14 cellular contexts compared by ENCODE assay signal in genomic region chr5:117077142-117077541, GRCh38.
A peak's percentile ranks its signal among the peaks of the same experiment; 100 is the strongest.
DNase-seq lines count a peak whose midpoint lies in the region; ATAC-seq, FAIRE-seq and TF ChIP-seq lines count a peak whose summit lies in the region.
"Had no signal": no experiment of that assay in that cellular context is flagged by ENCODE, and none has a peak within 500 bp of the region (broad histone marks: within the 10 kb centered on the region; RNA-seq: fewer than 3 reads in every experiment).

No MANE protein-coding gene starts in this region.

- POLR2A ChIA-PET in A549 (lab: Yijun Ruan, JAX), result no interaction called here

- DNase-seq in A549 (ENCODE audit: low read depth in 1 of 2, low spot score in 1 of 2) (no peak), GM12864 (ENCODE audit: low read depth) (no peak), NCI-H69 (lab: John Stamatoyannopoulos, UW) (peak; percentile 56), esophagus squamous epithelium (lab: John Stamatoyannopoulos, UW) (no peak), COLO668 (lab: John Stamatoyannopoulos, UW; ENCODE audit: unreplicated experiment) (no peak), ureter (ENCODE audit: low spot score) (no peak)
- DNase-seq in activated CD4-positive, alpha-beta T cell treated with anti-CD3 and anti-CD28 coated beads, Interleukin-2, amount 50 U/mL, for 1 hour, result no peak
- DNase-seq in stimulated activated effector memory CD8-positive, alpha-beta T cell treated with anti-CD3 and anti-CD28 coated beads, Interleukin-12 subunit alpha, Interleukin-12 subunit beta, amount 100 ng/mL, for 72 hours (ENCODE audit: low spot score in 2 of 2), result no peak
- DNase-seq: amniotic stem cell; DMS153; gastrocnemius medialis; stimulated activated CD4-positive, alpha-beta T cell treated with anti-CD3 and anti-CD28 coated beads, Interleukin-2, amount 100 ng/mL, for 24 hours; tibial artery had no signal

- no peaks in the 10 kb centered on the region for H3K36me3 Mint-ChIP-seq in stimulated activated effector memory CD8-positive, alpha-beta T cell treated with anti-CD3 and anti-CD28 coated beads, Interleukin-12 subunit alpha, Interleukin-12 subunit beta, amount 100 ng/mL, for 72 hours

- H3K27ac ChIP-seq in A549, result no peak overlapping the region
- H3K27ac ChIP-seq in esophagus squamous epithelium, result no peak overlapping the region
- H3K27ac ChIP-seq: gastrocnemius medialis, tibial artery had no signal

- TF ChIP-seq CTCF in A549 (IDR thresholded peaks at IDR 0.05) (peak; percentile 16; the same call in 1 of the 3 replicates), GM12864 (IDR thresholded peaks at IDR 0.05; ENCODE audit: low read depth, low read length, missing control alignments) (peak; percentile 54), esophagus squamous epithelium (IDR thresholded peaks at IDR 0.05) (peak in 4 of 6 experiments; percentile 13 to 57 (median 40))

- no peak overlapping the region for H3K4me3 Mint-ChIP-seq in stimulated activated effector memory CD8-positive, alpha-beta T cell treated with anti-CD3 and anti-CD28 coated beads, Interleukin-12 subunit alpha, Interleukin-12 subunit beta, amount 100 ng/mL, for 72 hours

- no peak for TF ChIP-seq RAD21 in A549 (conservative IDR thresholded peaks at IDR 0.05 in 1 of 2, IDR thresholded peaks at IDR 0.05 in 1 of 2)

- 6% methylated on average over 2 of the region's 2 CpGs for WGBS in A549 (ENCODE audit: missing lambda C conversion rate)
- WGBS in esophagus squamous epithelium, 2 donors, result 68 to 70% methylated on average over 2 of the region's 2 CpGs

- no peaks in the 10 kb centered on the region for H3K4me1 Mint-ChIP-seq in stimulated activated effector memory CD8-positive, alpha-beta T cell treated with anti-CD3 and anti-CD28 coated beads, Interleukin-12 subunit alpha, Interleukin-12 subunit beta, amount 100 ng/mL, for 72 hours

- TF ChIP-seq POLR2A in A549 (IDR thresholded peaks at IDR 0.05; ENCODE audit: low read length) (no peak), esophagus squamous epithelium (IDR thresholded peaks at IDR 0.05) (no peak)

- no peaks in the 10 kb centered on the region for H3K9me3 ChIP-seq in A549
- H3K9me3 ChIP-seq in esophagus squamous epithelium, result peaks cover 0 to 5% (median 0%) of the 10 kb centered on the region in 3 donors
- H3K9me3 ChIP-seq: gastrocnemius medialis had no signal

- CTCF ChIA-PET in A549 (lab: Yijun Ruan, JAX), result no interaction called here

- H3K4me3 ChIP-seq in A549 (no peak overlapping the region), GM12864 (ENCODE audit: low read depth, low read length) (no peak overlapping the region), esophagus squamous epithelium (no peak overlapping the region)
- H3K4me3 ChIP-seq: gastrocnemius medialis, K562, tibial artery had no signal

- no peak for ATAC-seq in A549
- ATAC-seq in stimulated activated effector memory CD8-positive, alpha-beta T cell treated with anti-CD3 and anti-CD28 coated beads, Interleukin-12 subunit alpha, Interleukin-12 subunit beta, amount 100 ng/mL, for 72 hours, result no peak
- ATAC-seq: gastrocnemius medialis, K562 had no signal

- TF ChIP-seq EP300 in A549 (IDR thresholded peaks at IDR 0.05), result no peak

- intact Hi-C loops in esophagus squamous epithelium (cut with DNase I), result no loop called here

- H3K27me3 ChIP-seq in esophagus squamous epithelium, result no peaks in the 10 kb centered on the region
- H3K27me3 ChIP-seq: gastrocnemius medialis, tibial artery had no signal

- peaks cover 2% of the 10 kb centered on the region for H3K9me3 Mint-ChIP-seq in stimulated activated effector memory CD8-positive, alpha-beta T cell treated with anti-CD3 and anti-CD28 coated beads, Interleukin-12 subunit alpha, Interleukin-12 subunit beta, amount 100 ng/mL, for 72 hours

- H3K36me3 ChIP-seq in esophagus squamous epithelium, result no peaks in the 10 kb centered on the region
- H3K36me3 ChIP-seq: gastrocnemius medialis, tibial artery had no signal

- H3K4me1 ChIP-seq in A549 (no peaks in the 10 kb centered on the region), esophagus squamous epithelium (no peaks in the 10 kb centered on the region)
- H3K4me1 ChIP-seq: gastrocnemius medialis, tibial artery had no signal

- H3K4me2 ChIP-seq in A549, result no peak overlapping the region

- no peak for FAIRE-seq in A549 (lab: Jason Lieb, UNC)
- FAIRE-seq: K562 had no signal

- no peak overlapping the region for H3K27ac Mint-ChIP-seq in stimulated activated effector memory CD8-positive, alpha-beta T cell treated with anti-CD3 and anti-CD28 coated beads, Interleukin-12 subunit alpha, Interleukin-12 subunit beta, amount 100 ng/mL, for 72 hours

TF ChIP-seq in A549, 52 proteins besides CTCF, POLR2A, EP300 and RAD21:
- TF ChIP-seq KDM5A (IDR thresholded peaks at IDR 0.05), result no peak
- peak; percentile 41 for TF ChIP-seq MAFK (IDR thresholded peaks at IDR 0.05; ENCODE audit: partially characterized antibody)
- no peak for TF ChIP-seq CBX8 (IDR thresholded peaks at IDR 0.05)
- TF ChIP-seq RNF2 (IDR thresholded peaks at IDR 0.05; ENCODE audit: borderline replicate concordance, low read depth), result no peak
- TF ChIP-seq EHF (CRISPR knock-in tag; IDR thresholded peaks at IDR 0.05), result no peak
